In the genomic region with DNA sequence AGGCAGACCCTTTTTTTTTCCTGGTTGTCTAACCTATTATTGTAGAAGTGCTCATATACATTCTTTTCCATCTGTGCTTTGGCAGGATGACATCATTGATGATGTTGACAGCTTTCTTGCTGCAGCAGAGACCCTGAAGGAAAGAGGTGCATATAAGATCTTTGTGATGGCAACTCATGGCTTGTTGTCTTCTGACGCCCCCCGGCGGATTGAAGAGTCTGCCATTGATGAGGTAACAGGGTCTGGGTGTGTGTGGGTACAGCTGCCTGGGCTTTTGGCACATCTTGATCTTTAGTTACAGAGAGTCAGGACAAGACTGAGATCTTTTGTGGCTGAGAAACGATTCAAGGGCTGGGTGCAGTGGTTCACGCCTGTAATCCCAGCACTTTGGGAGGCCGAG, we compare ENCODE assay signal across 20 cellular contexts. TPM values are rescaled to one million over a fixed set of nuclear protein-coding genes. Genes with fewer than 3 reads are reported as not detected.
"Had no signal": no experiment of that assay in that cellular context is flagged by ENCODE, and none has a peak within 500 bp of the region (broad histone marks: within the 10 kb centered on the region; RNA-seq: fewer than 3 reads in every experiment).

No MANE protein-coding gene starts in this region.

- H3K27ac ChIP-seq: ascending aorta, breast epithelium, gastroesophageal sphincter, heart left ventricle, left ventricle myocardium inferior, parathyroid adenoma, sigmoid colon had no signal

- H3K9me3 ChIP-seq: ascending aorta, breast epithelium, gastroesophageal sphincter, heart left ventricle, left ventricle myocardium inferior, mucosa of descending colon, sigmoid colon had no signal

- ATAC-seq: activated T-cell treated with anti-CD3 and anti-CD28 coated beads, Interleukin-2, amount 50 U/mL, for 4 hours; esophagus mucosa; gastroesophageal sphincter; mucosa of descending colon; stimulated activated memory B cell treated with anti-CD40 and anti-IgM and Interleukin-4, amounts not matched to agents 10 μg/mL and 1 μg/mL and 100 μg/mL, for 72 hours had no signal

- H3K9ac ChIP-seq: parathyroid adenoma had no signal

- H3K4me3 ChIP-seq: ascending aorta, breast epithelium, gastroesophageal sphincter, heart left ventricle, left ventricle myocardium inferior, mucosa of descending colon, sigmoid colon had no signal

- H3K27me3 ChIP-seq: ascending aorta, breast epithelium, gastroesophageal sphincter, heart left ventricle, sigmoid colon had no signal

- DNase-seq: activated CD4-positive, alpha-beta T cell treated with anti-CD3 and anti-CD28 coated beads, Interleukin-2, amount 10 ng/mL, durations not matched to agents 7 days and 5 days; activated CD8-positive, alpha-beta memory T cell treated with anti-CD3 and anti-CD28 coated beads, Interleukin-2, amount 50 U/mL, for 4 hours; activated naive CD4-positive, alpha-beta T cell treated with anti-CD3 and anti-CD28 coated beads for 36 hours; activated T-cell treated with anti-CD3 and anti-CD28 coated beads, Interleukin-2, amount 50 U/mL, for 4 hours; cortex of kidney; heart left ventricle; left ventricle myocardium inferior; mucosa of descending colon; naive B cell; sigmoid colon; stimulated activated CD4-positive, alpha-beta T cell treated with anti-CD3 and anti-CD28 coated beads, Interleukin-4, amount 100 ng/mL, for 4 hours had no signal

- H3K27me3 Mint-ChIP-seq: activated CD4-positive, alpha-beta T cell treated with anti-CD3 and anti-CD28 coated beads, Interleukin-2, amount 10 ng/mL, durations not matched to agents 7 days and 5 days had no signal

- H2AFZ ChIP-seq: parathyroid adenoma had no signal

- H3K27ac Mint-ChIP-seq: activated CD4-positive, alpha-beta T cell treated with anti-CD3 and anti-CD28 coated beads, Interleukin-2, amount 10 ng/mL, durations not matched to agents 7 days and 5 days; activated naive CD4-positive, alpha-beta T cell treated with anti-CD3 and anti-CD28 coated beads for 36 hours; stimulated activated memory B cell treated with anti-CD40 and anti-IgM and Interleukin-4, amounts not matched to agents 10 μg/mL and 1 μg/mL and 100 μg/mL, for 72 hours; T-helper 1 cell treated with Interleukin-12 subunit alpha and Interleukin-12 subunit beta and Interleukin-4 antibody, amounts not matched to agents 30 μg/mL and 1 μg/mL, for 36 hours had no signal

- H3K4me1 ChIP-seq: ascending aorta, breast epithelium, heart left ventricle, left ventricle myocardium inferior, parathyroid adenoma had no signal

- H3K4me3 Mint-ChIP-seq: activated CD4-positive, alpha-beta T cell treated with anti-CD3 and anti-CD28 coated beads, Interleukin-2, amount 10 ng/mL, durations not matched to agents 7 days and 5 days; activated naive CD4-positive, alpha-beta T cell treated with anti-CD3 and anti-CD28 coated beads for 36 hours; activated T-cell treated with anti-CD3 and anti-CD28 coated beads, Interleukin-2, amount 50 U/mL, for 4 hours; naive B cell; stimulated activated memory B cell treated with anti-CD40 and anti-IgM and Interleukin-4, amounts not matched to agents 10 μg/mL and 1 μg/mL and 100 μg/mL, for 72 hours; T-helper 1 cell treated with Interleukin-12 subunit alpha and Interleukin-12 subunit beta and Interleukin-4 antibody, amounts not matched to agents 30 μg/mL and 1 μg/mL, for 36 hours had no signal

- H3K9me3 Mint-ChIP-seq: activated CD4-positive, alpha-beta T cell treated with anti-CD3 and anti-CD28 coated beads, Interleukin-2, amount 10 ng/mL, durations not matched to agents 7 days and 5 days; activated naive CD4-positive, alpha-beta T cell treated with anti-CD3 and anti-CD28 coated beads for 36 hours; activated T-cell treated with anti-CD3 and anti-CD28 coated beads, Interleukin-2, amount 50 U/mL, for 4 hours; naive B cell; stimulated activated memory B cell treated with anti-CD40 and anti-IgM and Interleukin-4, amounts not matched to agents 10 μg/mL and 1 μg/mL and 100 μg/mL, for 72 hours; T-helper 1 cell treated with Interleukin-12 subunit alpha and Interleukin-12 subunit beta and Interleukin-4 antibody, amounts not matched to agents 30 μg/mL and 1 μg/mL, for 36 hours had no signal

RNA-seq across cellular contexts. Expression of a gene that starts 23.2 kb away (rescaled TPM):
- total RNA-seq: activated CD4-positive, alpha-beta T cell treated with anti-CD3 and anti-CD28 coated beads, Interleukin-2, amount 10 ng/mL, durations not matched to agents 7 days and 5 days; activated naive CD4-positive, alpha-beta T cell treated with anti-CD3 and anti-CD28 coated beads for 36 hours; activated T-cell treated with anti-CD3 and anti-CD28 coated beads, Interleukin-2, amount 50 U/mL, for 4 hours; ascending aorta; gastroesophageal sphincter; kidney epithelial cell; left ventricle myocardium inferior; sigmoid colon; ureter had no signal
